Comparison of ENCODE assay signal across 12 cellular contexts in the genomic region with DNA sequence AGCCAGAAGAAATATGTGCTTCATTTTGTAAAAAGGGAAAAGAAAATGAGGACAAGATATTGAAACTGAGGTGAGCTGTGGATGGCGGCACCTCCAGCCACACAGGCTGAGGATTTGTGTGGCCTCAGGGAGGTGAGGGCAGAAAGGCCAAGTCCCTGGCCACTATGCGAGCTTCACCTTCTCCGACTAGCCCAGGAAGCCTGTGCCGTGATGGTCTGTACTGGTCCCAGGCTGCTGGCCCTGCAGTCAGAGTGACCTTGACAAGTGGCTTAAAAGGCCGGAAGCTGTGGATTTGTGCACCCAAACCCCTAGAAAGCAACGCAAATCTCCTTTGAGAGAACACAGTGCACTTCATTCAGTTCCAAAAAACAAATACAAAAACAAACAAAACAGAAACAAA. TPM values are rescaled to one million over a fixed set of nuclear protein-coding genes. Genes with fewer than 3 reads are reported as not detected.
A peak's percentile ranks its signal among the peaks of the same experiment; 100 is the strongest.
DNase-seq lines count a peak whose midpoint lies in the region; ATAC-seq and TF ChIP-seq lines count a peak whose summit lies in the region.
"Had no signal": no experiment of that assay in that cellular context is flagged by ENCODE, and none has a peak within 500 bp of the region (broad histone marks: within the 10 kb centered on the region; RNA-seq: fewer than 3 reads in every experiment).

No MANE protein-coding gene starts in this region.

- peaks cover 6% of the 10 kb centered on the region for H3K4me1 ChIP-seq in CD8-positive, alpha-beta T cell (ENCODE audit: insufficient read depth, low read length)
- no peaks in the 10 kb centered on the region for H3K4me1 ChIP-seq in HAP-1

- H3K9me3 ChIP-seq in CD8-positive, alpha-beta T cell (ENCODE audit: low read length), result no peaks in the 10 kb centered on the region
- no peaks in the 10 kb centered on the region for H3K9me3 ChIP-seq in HAP-1

- no peak overlapping the region for H3K27ac ChIP-seq in CD8-positive, alpha-beta T cell (ENCODE audit: low read depth, low read length)
- H3K27ac ChIP-seq in skin epidermis, result peak overlapping the region in 11 of 21 experiments; percentile 15 to 80 (median 59)
- H3K27ac ChIP-seq: GM23248 had no signal

- H3K4me1 Mint-ChIP-seq in CD8-positive, alpha-beta T cell (ENCODE audit: low read depth), result peaks cover 15% of the 10 kb centered on the region
- H3K4me1 Mint-ChIP-seq in activated naive CD8-positive, alpha-beta T cell treated with anti-CD3 and anti-CD28 coated beads, Interleukin-2, amount 10 ng/mL, durations not matched to agents 7 days and 5 days, result peaks cover 7% of the 10 kb centered on the region
- H3K4me1 Mint-ChIP-seq in memory B cell, result peaks cover 2% of the 10 kb centered on the region

- peak overlapping the region; percentile 92 for H3K4me3 Mint-ChIP-seq in CD8-positive, alpha-beta T cell
- peak overlapping the region; percentile 93 for H3K4me3 Mint-ChIP-seq in activated naive CD8-positive, alpha-beta T cell treated with anti-CD3 and anti-CD28 coated beads, Interleukin-2, amount 10 ng/mL, durations not matched to agents 7 days and 5 days
- peak overlapping the region; percentile 12 for H3K4me3 Mint-ChIP-seq in memory B cell

- H3K4me3 ChIP-seq in CD8-positive, alpha-beta T cell (ENCODE audit: low read depth, low read length), result no peak overlapping the region
- H3K4me3 ChIP-seq in skin epidermis (peak overlapping the region in 2 of 7 experiments; percentile 36 to 50), HAP-1 (no peak overlapping the region)
- H3K4me3 ChIP-seq: GM23248 had no signal

- DNase-seq in CD8-positive, alpha-beta T cell, result no peak
- no peak for DNase-seq in activated naive CD8-positive, alpha-beta T cell treated with anti-CD3 and anti-CD28 coated beads, Interleukin-2, amount 10 ng/mL, durations not matched to agents 7 days and 5 days
- DNase-seq in memory B cell (ENCODE audit: low spot score in 2 of 2), result no peak
- no peak for DNase-seq in HAP-1 (ENCODE audit: low spot score in 2 of 2)
- no peak for DNase-seq in effector CD4-positive, alpha-beta T cell
- DNase-seq in UCSD-AML1 (lab: John Stamatoyannopoulos, UW; ENCODE audit: unreplicated experiment), result no peak
- DNase-seq in NCI-H1930 (lab: John Stamatoyannopoulos, UW), result no peak
- DNase-seq: GM23248; hippocampal formation; OCI-M1; stimulated activated CD4-positive, alpha-beta T cell treated with anti-CD3 and anti-CD28 coated beads, Interleukin-2, amount 100 ng/mL, for 24 hours had no signal

- ATAC-seq in CD8-positive, alpha-beta T cell, result no peak
- no peak for ATAC-seq in activated naive CD8-positive, alpha-beta T cell treated with anti-CD3 and anti-CD28 coated beads, Interleukin-2, amount 10 ng/mL, durations not matched to agents 7 days and 5 days (ENCODE audit: low read depth)
- ATAC-seq in memory B cell (ENCODE audit: low read depth), result no peak

- in situ Hi-C loops in HAP-1 (cut with MboI; ENCODE audit: low sequenced_read_pairs), result no loop called here

- intact Hi-C loops in CD8-positive, alpha-beta T cell (cut with DNase I, micrococcal nuclease), result loop anchor here (2.0 to 10.0 kb wide), 7 partner anchors 47 to 759 kb away; partner anchors contain the start of genes DYNLT2 (in 1 of the 2), ERMARD (in 1 of the 2) and PHF10 (in 1 of the 2)

- H3K36me3 ChIP-seq in CD8-positive, alpha-beta T cell (ENCODE audit: insufficient read depth, low read length), result no peaks in the 10 kb centered on the region
- peaks cover 16% of the 10 kb centered on the region; the same call in 1 of the 2 replicates for H3K36me3 ChIP-seq in HAP-1 (replicated peaks)

- CTCF ChIA-PET in CD8-positive, alpha-beta T cell (lab: Charles Lee), result interaction anchor here (0.6 to 0.9 kb wide), 2 partner anchors 69 to 222 kb away, joined by 3 read pairs; no protein-coding TSS in a partner anchor

- no peaks in the 10 kb centered on the region for H3K9me3 Mint-ChIP-seq in CD8-positive, alpha-beta T cell
- H3K9me3 Mint-ChIP-seq in activated naive CD8-positive, alpha-beta T cell treated with anti-CD3 and anti-CD28 coated beads, Interleukin-2, amount 10 ng/mL, durations not matched to agents 7 days and 5 days, result no peaks in the 10 kb centered on the region
- H3K9me3 Mint-ChIP-seq in memory B cell, result peaks cover 2% of the 10 kb centered on the region

- POLR2A ChIA-PET in CD8-positive, alpha-beta T cell (lab: Charles Lee), result interaction anchor here (1.1 to 1.4 kb wide), 2 partner anchors 72 to 900 kb away, joined by 4 read pairs; no protein-coding TSS in a partner anchor
- POLR2A ChIA-PET in activated naive CD8-positive, alpha-beta T cell treated with anti-CD3 and anti-CD28 coated beads, Interleukin-2, amount 10 ng/mL, durations not matched to agents 7 days and 5 days (lab: Charles Lee), result interaction anchor here (1.3 to 1.4 kb wide), 2 partner anchors 49 to 441 kb away, joined by 4 to 5 read pairs; no protein-coding TSS in a partner anchor

- TF ChIP-seq CTCF in CD8-positive, alpha-beta T cell (IDR thresholded peaks at IDR 0.05), result no peak

- H3K27me3 ChIP-seq in CD8-positive, alpha-beta T cell (ENCODE audit: insufficient read depth, low read length), result no peaks in the 10 kb centered on the region
- H3K27me3 ChIP-seq in HAP-1 (ENCODE audit: low read depth), result no peaks in the 10 kb centered on the region

- H3K27ac Mint-ChIP-seq in CD8-positive, alpha-beta T cell, result peak overlapping the region; percentile 90
- no peak overlapping the region for H3K27ac Mint-ChIP-seq in activated naive CD8-positive, alpha-beta T cell treated with anti-CD3 and anti-CD28 coated beads, Interleukin-2, amount 10 ng/mL, durations not matched to agents 7 days and 5 days
- no peak overlapping the region for H3K27ac Mint-ChIP-seq in memory B cell

- no peaks in the 10 kb centered on the region for H3K27me3 Mint-ChIP-seq in CD8-positive, alpha-beta T cell (ENCODE audit: low read depth)
- no peaks in the 10 kb centered on the region for H3K27me3 Mint-ChIP-seq in activated naive CD8-positive, alpha-beta T cell treated with anti-CD3 and anti-CD28 coated beads, Interleukin-2, amount 10 ng/mL, durations not matched to agents 7 days and 5 days
- no peaks in the 10 kb centered on the region for H3K27me3 Mint-ChIP-seq in memory B cell

- H3K36me3 Mint-ChIP-seq in CD8-positive, alpha-beta T cell, result peaks cover 22% of the 10 kb centered on the region
- H3K36me3 Mint-ChIP-seq in activated naive CD8-positive, alpha-beta T cell treated with anti-CD3 and anti-CD28 coated beads, Interleukin-2, amount 10 ng/mL, durations not matched to agents 7 days and 5 days, result peaks cover 2% of the 10 kb centered on the region
- H3K36me3 Mint-ChIP-seq in memory B cell, result peaks cover 18% of the 10 kb centered on the region

RNA-seq across cellular contexts. Expression of gene WDR27, which starts 48.1 kb away (rescaled TPM):
- total RNA-seq in CD8-positive, alpha-beta T cell, result 10 to 100 TPM; 18.5 to 19.2 TPM
- 10 to 100 TPM; 37.6 to 39.6 TPM for total RNA-seq in activated naive CD8-positive, alpha-beta T cell treated with anti-CD3 and anti-CD28 coated beads, Interleukin-2, amount 10 ng/mL, durations not matched to agents 7 days and 5 days

RNA-seq across cellular contexts. Expression of gene C6orf120, which starts 48.2 kb away (rescaled TPM):
- total RNA-seq in CD8-positive, alpha-beta T cell, result 10 to 100 TPM; 19.9 TPM
- total RNA-seq in activated naive CD8-positive, alpha-beta T cell treated with anti-CD3 and anti-CD28 coated beads, Interleukin-2, amount 10 ng/mL, durations not matched to agents 7 days and 5 days, result 10 to 100 TPM; 22.2 to 22.5 TPM

Comparison
In these comparisons a context has a peak if more than half of its experiments do, and no peak if none do; other contexts are left out.
1. H3K4me3 Mint-ChIP-seq: peak in every context shown above with its lines; median percentile 93 in activated naive CD8-positive, alpha-beta T cell treated with anti-CD3 and anti-CD28 coated beads, Interleukin-2, amount 10 ng/mL, durations not matched to agents 7 days and 5 days; 92 in CD8-positive, alpha-beta T cell; 12 in memory B cell.